In the genomic region with DNA sequence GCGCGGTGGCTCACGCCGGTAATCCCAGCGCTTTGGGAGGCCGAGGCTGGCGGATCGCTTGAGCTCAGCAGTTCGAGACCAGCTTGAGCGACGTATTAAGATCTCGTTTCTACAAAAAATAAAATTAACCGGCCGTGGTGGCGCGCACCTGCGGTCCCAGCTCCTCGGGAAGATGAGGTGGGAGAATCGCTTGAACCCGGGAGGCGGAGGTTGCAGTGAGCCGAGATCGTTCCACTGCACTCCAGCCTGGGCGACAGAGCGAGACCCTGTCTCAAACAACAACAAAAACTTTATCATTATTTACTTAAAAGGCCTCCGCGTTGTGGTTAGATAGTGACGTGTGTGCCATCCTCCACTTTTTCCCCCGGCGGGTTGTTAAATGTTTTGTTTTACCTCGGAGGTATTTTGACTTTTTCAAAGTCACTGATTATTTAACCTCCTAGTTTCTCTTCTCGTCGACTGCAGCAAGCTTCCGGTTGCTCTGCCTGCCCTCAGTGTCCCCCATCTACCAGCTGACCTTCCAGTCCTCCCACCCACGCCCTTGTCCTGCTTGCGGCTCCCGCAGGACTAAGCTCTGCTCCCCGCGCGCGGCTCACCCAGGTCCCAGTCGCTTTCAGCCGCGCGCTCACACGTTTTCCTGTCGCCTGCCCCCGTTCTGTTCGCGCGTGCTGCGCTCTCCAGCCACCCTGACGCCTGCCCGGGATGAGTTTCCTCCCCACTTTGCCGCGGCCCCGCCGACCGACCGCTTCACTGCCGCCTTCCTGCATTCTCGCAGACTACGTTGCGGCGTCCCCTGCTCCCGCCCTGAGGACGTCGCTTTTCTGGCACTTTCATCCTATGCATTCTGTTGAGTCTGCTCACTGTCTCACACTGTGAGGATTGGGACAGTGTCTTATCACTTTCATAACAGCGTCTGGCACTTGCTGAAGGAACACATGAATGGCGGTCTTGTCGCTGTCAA, we compare ENCODE assay signal across 8 cellular contexts. TPM values are rescaled to one million over a fixed set of nuclear protein-coding genes. Genes with fewer than 3 reads are reported as not detected.
A peak's percentile ranks its signal among the peaks of the same experiment; 100 is the strongest.
DNase-seq lines count a peak whose midpoint lies in the region; ATAC-seq lines count a peak whose summit lies in the region.

No MANE protein-coding gene starts in this region.

- H3K23ac ChIP-seq in neuronal stem cell (ENCODE audit: low read depth, low read length, poor library complexity): peak overlapping the region; percentile 90

- peak; percentile 35 for ATAC-seq in GM21515 (IDR thresholded peaks at IDR 0.05; ENCODE audit: unreplicated experiment)

- peaks cover 0 to 4% of the 10 kb centered on the region in 2 donors for H3K4me1 ChIP-seq in neuronal stem cell (ENCODE audit: control insufficient read depth in 2 of 2, insufficient read depth in 1 of 2, low read depth in 1 of 2, low read length in 2 of 2)

- H4K91ac ChIP-seq in neuronal stem cell (ENCODE audit: low read depth, low read length, poor library complexity): no peak overlapping the region

- peak overlapping the region; percentile 97 for H3K18ac ChIP-seq in neuronal stem cell (ENCODE audit: low read length)

- H2BK120ac ChIP-seq in neuronal stem cell (ENCODE audit: low read depth, low read length): peak overlapping the region; percentile 96

- no peak overlapping the region for H2AK5ac ChIP-seq in neuronal stem cell (ENCODE audit: low read depth, low read length)

- peak overlapping the region; percentile 98 for H2BK12ac ChIP-seq in neuronal stem cell (ENCODE audit: low read length)

- peak overlapping the region; percentile 47 for H3K14ac ChIP-seq in neuronal stem cell (ENCODE audit: low read length)

- H2AFZ ChIP-seq in neuronal stem cell (ENCODE audit: low read length): peak overlapping the region; percentile 93

- H3K27ac ChIP-seq in neuronal stem cell (replicated peaks; ENCODE audit: low read length): peak overlapping the region; percentile 12
- peak overlapping the region; percentile 90 for H3K27ac ChIP-seq in substantia nigra (ENCODE audit: low read depth, low read length, poor library complexity, severe bottlenecking)

- H4K8ac ChIP-seq in neuronal stem cell (ENCODE audit: low read depth, low read length): peak overlapping the region; percentile 72

- no peaks in the 10 kb centered on the region for H3K9me3 ChIP-seq in neuronal stem cell (replicated peaks in 1 of 2; ENCODE audit: control insufficient read depth in 2 of 2, insufficient read depth in 1 of 2, low read depth in 1 of 2, low read length in 2 of 2)

- DNase-seq in DMS 273 (lab: John Stamatoyannopoulos, UW; ENCODE audit: unreplicated experiment) (peak; percentile 74), Kasumi-1 (lab: John Stamatoyannopoulos, UW) (peak; percentile 86 to 92), SHP77 treated with DMSO at 0.1 percent for 48 hours (lab: John Stamatoyannopoulos, UW) (peak; percentile 44), activated gamma-delta T cell (lab: John Stamatoyannopoulos, UW) (peak; percentile 74), foreskin melanocyte (peak; percentile 66), neuronal stem cell (ENCODE audit: low spot score) (peak; percentile 26), substantia nigra (lab: John Stamatoyannopoulos, UW) (peak; percentile 13 to 90 (median 69))

- H3K4me2 ChIP-seq in neuronal stem cell (ENCODE audit: insufficient read depth, low read length, poor library complexity, severe bottlenecking): peak overlapping the region; percentile 66

- H2BK15ac ChIP-seq in neuronal stem cell (ENCODE audit: low read length): peak overlapping the region; percentile 99

- no CpG with 5 or more reads among the region's 71 CpGs for WGBS in neuronal stem cell (ENCODE audit: extremely low coverage in 2 of 2, insufficient read length in 2 of 2, insufficient replicate concordance in 1 of 2), 2 donors

- peak overlapping the region; percentile 84 for H3K9ac ChIP-seq in neuronal stem cell (ENCODE audit: low read depth, low read length, poor library complexity)

- peak overlapping the region; percentile 16 for H2BK5ac ChIP-seq in neuronal stem cell (ENCODE audit: low read length)

- peaks cover 9% of the 10 kb centered on the region for H3K79me1 ChIP-seq in neuronal stem cell (ENCODE audit: low read depth, low read length)

- peaks cover 0 to 14% of the 10 kb centered on the region in 2 donors for H3K36me3 ChIP-seq in neuronal stem cell (replicated peaks in 1 of 2; ENCODE audit: control insufficient read depth in 2 of 2, insufficient read depth in 2 of 2, low read length in 2 of 2)

- H3K4me3 ChIP-seq in neuronal stem cell (ENCODE audit: low read length in 2 of 2): peak overlapping the region; percentile 65 to 80

- H3K27me3 ChIP-seq in neuronal stem cell (ENCODE audit: control insufficient read depth in 3 of 3, insufficient read depth in 3 of 3, low read depth in 1 of 3, low read length in 3 of 3): no peaks in the 10 kb centered on the region

- peak overlapping the region; percentile 37 for H3K4ac ChIP-seq in neuronal stem cell (ENCODE audit: low read length)

RNA-seq across cellular contexts. Expression of a gene that starts 1.2 kb away (rescaled TPM):
- 57.6 TPM for polyA plus RNA-seq in neuronal stem cell (2013, experiment 1 of 2)
- polyA plus RNA-seq in neuronal stem cell (2013, experiment 2 of 2): 61.2 TPM

Comparison
In these comparisons a context has a peak if more than half of its experiments do, and no peak if none do; other contexts are left out.
1. Peak in every context shown above with its lines: DNase-seq, ATAC-seq, H3K4me3 ChIP-seq and H3K27ac ChIP-seq.
2. DNase-seq: peak in every context shown above with its lines; median percentile 89 in Kasumi-1; 74 in DMS 273; 74 in activated gamma-delta T cell; 69 in substantia nigra; 66 in foreskin melanocyte; 44 in SHP77 treated with DMSO at 0.1 percent for 48 hours; 26 in neuronal stem cell.